Comparison of ENCODE assay signal across 23 cellular contexts in the genomic region with DNA sequence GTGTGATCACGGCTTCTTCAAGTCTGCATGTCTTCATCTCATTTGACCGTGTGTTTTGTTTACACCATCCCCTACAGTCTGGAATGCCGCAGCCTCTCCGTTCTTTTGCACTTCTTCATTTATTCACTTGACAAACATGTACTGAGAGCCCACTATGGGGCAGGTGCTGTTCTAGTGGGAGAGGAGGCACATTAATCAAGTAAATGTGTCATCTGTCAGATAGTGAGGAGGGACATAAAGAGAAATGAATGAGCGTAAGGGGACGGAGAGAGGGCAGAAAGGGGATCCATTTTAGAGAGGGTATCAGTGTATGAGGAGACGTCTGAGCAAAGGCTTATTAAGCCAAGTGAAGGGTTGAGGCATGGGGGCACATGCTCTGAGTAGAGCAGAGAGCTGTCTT. TPM values are rescaled to one million over a fixed set of nuclear protein-coding genes. Genes with fewer than 3 reads are reported as not detected.
A peak's percentile ranks its signal among the peaks of the same experiment; 100 is the strongest.
DNase-seq lines count a peak whose midpoint lies in the region; ATAC-seq, FAIRE-seq and TF ChIP-seq lines count a peak whose summit lies in the region.
"Had no signal": no experiment of that assay in that cellular context is flagged by ENCODE, and none has a peak within 500 bp of the region (broad histone marks: within the 10 kb centered on the region; RNA-seq: fewer than 3 reads in every experiment).

No MANE protein-coding gene starts in this region.

- TF ChIP-seq POLR2A in K562 (conservative IDR thresholded peaks at IDR 0.05), result no peak
- no peak for TF ChIP-seq POLR2A in stomach (IDR thresholded peaks at IDR 0.05)

- TF ChIP-seq CTCF in K562 (IDR thresholded peaks at IDR 0.05 in 2 of 3, conservative IDR thresholded peaks at IDR 0.05 in 1 of 3; ENCODE audit: insufficient read depth in 2 of 3, low read depth in 1 of 3, low read length in 3 of 3) (no peak), stomach (IDR thresholded peaks at IDR 0.05) (no peak)

- H3K9me3 ChIP-seq in K562 (replicated peaks; ENCODE audit: control insufficient read depth, insufficient read depth, low read depth, low read length), result no peaks in the 10 kb centered on the region
- no peaks in the 10 kb centered on the region for H3K9me3 ChIP-seq in stomach
- H3K9me3 ChIP-seq: BLaER1, Caco-2 had no signal

- in situ Hi-C loops in K562 (cut with MboI), result no loop called here

- no peaks in the 10 kb centered on the region for H3K9me1 ChIP-seq in K562 (ENCODE audit: control insufficient read depth, insufficient read depth, low read length)

- no peaks in the 10 kb centered on the region for H3K79me2 ChIP-seq in K562 (ENCODE audit: control insufficient read depth, insufficient read depth, low read length)

- H3K36me3 ChIP-seq in K562 (ENCODE audit: control insufficient read depth, insufficient read depth, low read length), result no peaks in the 10 kb centered on the region
- no peaks in the 10 kb centered on the region for H3K36me3 ChIP-seq in stomach
- H3K36me3 ChIP-seq: BLaER1 had no signal

- CTCF ChIA-PET in K562 (lab: Yijun Ruan, JAX; ENCODE audit: low intra/inter-chr PET ratio), result no interaction called here

- no peak overlapping the region for H2AFZ ChIP-seq in K562 (ENCODE audit: low read depth, low read length)
- H2AFZ ChIP-seq: GM23248 had no signal

- no peak overlapping the region for H3K9ac ChIP-seq in K562 (ENCODE audit: insufficient read depth in 1 of 2, low read depth in 2 of 2, low read length in 2 of 2)
- H3K9ac ChIP-seq: BLaER1, GM23248 had no signal

- FAIRE-seq in K562 (lab: Jason Lieb, UNC), result no peak
- FAIRE-seq: A204.1, G401.6, GM12892 had no signal

- no peak for TF ChIP-seq RAD21 in K562 (CRISPR knock-in tag; conservative IDR thresholded peaks at IDR 0.05 in 1 of 2, IDR thresholded peaks at IDR 0.05 in 1 of 2)

- peaks cover 26 to 27% of the 10 kb centered on the region in 2 experiments; a peak in 2 of 5 replicates for H3K27me3 ChIP-seq in K562 (ENCODE audit: control insufficient read depth in 2 of 2, insufficient read depth in 2 of 2, low read length in 2 of 2)
- peaks cover 0 to 30% (median 0%) of the 10 kb centered on the region in 3 donors for H3K27me3 ChIP-seq in stomach
- H3K27me3 ChIP-seq: BLaER1 had no signal

- peaks cover 3% of the 10 kb centered on the region; the same call in 1 of the 2 replicates for H4K20me1 ChIP-seq in K562 (replicated peaks; ENCODE audit: control insufficient read depth, insufficient read depth, low read length)
- H4K20me1 ChIP-seq: BLaER1 had no signal

- intact Hi-C loops in K562 (cut with micrococcal nuclease) (no loop called here), stomach (cut with DNase I; ENCODE audit: low total_unique reads) (no loop called here)

- ATAC-seq in K562, result peak; percentile 29; the same call in 2 of the 3 replicates
- ATAC-seq in GM21737 (IDR thresholded peaks at IDR 0.05; ENCODE audit: unreplicated experiment), result no peak
- no peak for ATAC-seq in HG03439 (IDR thresholded peaks at IDR 0.05; ENCODE audit: unreplicated experiment)
- ATAC-seq: CD8-positive, alpha-beta T cell; HCT116 had no signal

- no peak overlapping the region for H3K4me2 ChIP-seq in K562 (ENCODE audit: insufficient read depth, low read length)
- H3K4me2 ChIP-seq: BLaER1 had no signal

- WGBS in K562 (ENCODE audit: insufficient coverage, low coverage, missing lambda C conversion rate), result 3% methylated on average over 7 of the region's 7 CpGs
- 51 to 67% (median 62%) methylated on average over 7 of the region's 7 CpGs for WGBS in stomach, 5 donors

- no peak overlapping the region for H3K4me3 ChIP-seq in K562
- no peak overlapping the region for H3K4me3 ChIP-seq in stomach
- H3K4me3 ChIP-seq: BLaER1, GM23248 had no signal

- peak; percentile 42 for DNase-seq in NCI-H1092 treated with DMSO at 0.1 percent for 48 hours (lab: John Stamatoyannopoulos, UW)
- DNase-seq in NCI-H1092 (lab: John Stamatoyannopoulos, UW), result no peak
- no peak for DNase-seq in K562 (ENCODE audit: extremely low read depth in 1 of 4, low spot score in 3 of 4)
- peak; percentile 11 for DNase-seq in mesenteric fat pad (ENCODE audit: low spot score)
- peak; percentile 11 for DNase-seq in stomach
- no peak for DNase-seq in stimulated activated CD8-positive, alpha-beta memory T cell treated with anti-CD3 and anti-CD28 coated beads, Interleukin-4, amount 100 ng/mL, for 48 hours
- DNase-seq: Caco-2; CD4-positive, CD25-positive, alpha-beta regulatory T cell; CD8-positive, alpha-beta T cell; DMS153; DND-41; GM23248; H9 had no signal

- POLR2A ChIA-PET in K562 (lab: Yijun Ruan, JAX), result no interaction called here

- H3K4me1 ChIP-seq in K562 (replicated peaks in 1 of 2; ENCODE audit: control insufficient read depth in 2 of 2, insufficient read depth in 2 of 2, low read length in 2 of 2) (no peaks in the 10 kb centered on the region), stomach (no peaks in the 10 kb centered on the region)
- H3K4me1 ChIP-seq: BLaER1, Caco-2 had no signal

- no TSS peak for BruUV-seq in K562 (replicated peaks; lab: Mats Ljungman, UMichigan)

- no peak for TF ChIP-seq EP300 in K562 (IDR thresholded peaks at IDR 0.05; ENCODE audit: low read length)
- TF ChIP-seq EP300 in stomach (IDR thresholded peaks at IDR 0.05), result no peak

- H3K27ac ChIP-seq in K562 (ENCODE audit: extremely low read depth, low read depth, low read length), result no peak overlapping the region
- H3K27ac ChIP-seq in stomach, result no peak overlapping the region
- H3K27ac ChIP-seq: 22Rv1, BLaER1, C4-2B, GM23248 had no signal

TF ChIP-seq in K562, 482 proteins besides CTCF, POLR2A, EP300 and RAD21 (continues in another document):
- TF ChIP-seq ZBED1 (IDR thresholded peaks at IDR 0.05) (no peak), SAP30 (IDR thresholded peaks at IDR 0.05; ENCODE audit: borderline replicate concordance, insufficient read depth, low read depth, low read length, poor library complexity, severe bottlenecking) (no peak)
- TF ChIP-seq, protein P1, sequence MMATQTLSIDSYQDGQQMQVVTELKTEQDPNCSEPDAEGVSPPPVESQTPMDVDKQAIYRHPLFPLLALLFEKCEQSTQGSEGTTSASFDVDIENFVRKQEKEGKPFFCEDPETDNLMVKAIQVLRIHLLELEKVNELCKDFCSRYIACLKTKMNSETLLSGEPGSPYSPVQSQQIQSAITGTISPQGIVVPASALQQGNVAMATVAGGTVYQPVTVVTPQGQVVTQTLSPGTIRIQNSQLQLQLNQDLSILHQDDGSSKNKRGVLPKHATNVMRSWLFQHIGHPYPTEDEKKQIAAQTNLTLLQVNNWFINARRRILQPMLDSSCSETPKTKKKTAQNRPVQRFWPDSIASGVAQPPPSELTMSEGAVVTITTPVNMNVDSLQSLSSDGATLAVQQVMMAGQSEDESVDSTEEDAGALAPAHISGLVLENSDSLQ (IDR thresholded peaks at IDR 0.05), result peak; percentile 84
- TF ChIP-seq, protein P2, sequence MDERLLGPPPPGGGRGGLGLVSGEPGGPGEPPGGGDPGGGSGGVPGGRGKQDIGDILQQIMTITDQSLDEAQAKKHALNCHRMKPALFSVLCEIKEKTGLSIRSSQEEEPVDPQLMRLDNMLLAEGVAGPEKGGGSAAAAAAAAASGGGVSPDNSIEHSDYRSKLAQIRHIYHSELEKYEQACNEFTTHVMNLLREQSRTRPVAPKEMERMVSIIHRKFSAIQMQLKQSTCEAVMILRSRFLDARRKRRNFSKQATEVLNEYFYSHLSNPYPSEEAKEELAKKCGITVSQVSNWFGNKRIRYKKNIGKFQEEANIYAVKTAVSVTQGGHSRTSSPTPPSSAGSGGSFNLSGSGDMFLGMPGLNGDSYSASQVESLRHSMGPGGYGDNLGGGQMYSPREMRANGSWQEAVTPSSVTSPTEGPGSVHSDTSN (CRISPR knock-in tag; IDR thresholded peaks at IDR 0.05; ENCODE audit: low read depth), result no peak
- TF ChIP-seq, protein P2 (tag; conservative IDR thresholded peaks at IDR 0.05; ENCODE audit: low read depth), result peak; percentile 45; the same call in 1 of the 2 replicates

RNA-seq across cellular contexts. Expression of gene CECR2, which starts 54.0 kb away (rescaled TPM):
- total RNA-seq in K562 (2011; cell fraction: chromatin; rRNA removed; ENCODE audit: low replicate concordance), result 0.53 and 0.76 TPM in 2 replicates
- 0.26 and 0.67 TPM in 2 replicates for total RNA-seq in K562 (2011; cell fraction: nucleolus; rRNA removed)
- total RNA-seq in K562 (2011; cell fraction: nucleoplasm; rRNA removed), result 0.51 and 0.69 TPM in 2 replicates
- total RNA-seq in K562 (2014; rRNA removed) (0.27 and 0.37 TPM in 2 replicates), K562 (2014; rRNA removed; fragmentation: Illumina TruSeq; extraction: Trizol) (0.25 and 0.26 TPM in 2 replicates), K562 (2015; rRNA removed; fragmentation: Illumina TruSeq; extraction: Trizol) (0.22 and 0.23 TPM in 2 replicates), K562 (2021) (0.76 and 1.00 TPM in 2 replicates), mesenteric fat pad (1.1 TPM), stomach (1 to 10 TPM in 3 of 5 donors, under 1 TPM in 1, not detected in 1; 0.14 to 3.1 (median 1.3) TPM)
- polyA plus RNA-seq in K562 (2011; rRNA removed) (0.04 and 0.36 TPM in 2 replicates), K562 (2014; fragmentation: Illumina TruSeq; extraction: Trizol) (0.27 and 0.28 TPM in 2 replicates), K562 (2014; fragmentation: Nextera tagmentation; extraction: Ambion mirVana) (under 1 TPM; 0.01 to 0.13 TPM), K562 (2014; rRNA removed) (0.28 and 0.36 TPM in 2 replicates), stomach (under 1 TPM; 0.13 to 0.44 (median 0.31) TPM)
- polyA plus RNA-seq in K562 (2011; cell fraction: cytosol; rRNA removed), result 0.03 and 0.21 TPM in 2 replicates
- polyA plus RNA-seq in K562 (2011; cell fraction: nucleus; rRNA removed), result 0.04 and 0.50 TPM in 2 replicates
- 0.26 and 0.35 TPM in 2 replicates for polyA plus RNA-seq in K562 (2012)
- polyA minus RNA-seq in K562 (2011; rRNA and poly(A)+ RNA removed), result 0.06 and 0.35 TPM in 2 replicates
- 0.57 TPM in 1 of 2 replicates, not detected in the other for polyA minus RNA-seq in K562 (2011; cell fraction: cytosol; rRNA and poly(A)+ RNA removed)
- polyA minus RNA-seq in K562 (2011; cell fraction: nucleus; rRNA and poly(A)+ RNA removed), result 0.11 and 0.40 TPM in 2 replicates
- total RNA-seq: CD4-positive, CD25-positive, alpha-beta regulatory T cell; GM23248 had no signal
- polyA plus RNA-seq: AG04450; CD4-positive, CD25-positive, alpha-beta regulatory T cell had no signal

Comparison
In these comparisons a context has a peak if more than half of its experiments do, and no peak if none do; other contexts are left out.
1. DNase-seq: peak in NCI-H1092 treated with DMSO at 0.1 percent for 48 hours (single experiment), mesenteric fat pad (single experiment) and stomach (single experiment); none in NCI-H1092 (single experiment), K562 (0 of 4) and stimulated activated CD8-positive, alpha-beta memory T cell treated with anti-CD3 and anti-CD28 coated beads, Interleukin-4, amount 100 ng/mL, for 48 hours (single experiment).